Comparison of ENCODE assay signal across 8 cellular contexts in genomic region chr4:142567199-142567598, GRCh38.
DNase-seq lines count a peak whose midpoint lies in the region; FAIRE-seq and TF ChIP-seq lines count a peak whose summit lies in the region.

No MANE protein-coding gene starts in this region.

- no peaks in the 10 kb centered on the region for H3K9me2 ChIP-seq in GM23248 (ENCODE audit: insufficient read depth)

- TF ChIP-seq CTCF in endodermal cell (conservative IDR thresholded peaks at IDR 0.05), result peak; percentile 54

- no peak overlapping the region for H3K4me3 ChIP-seq in GM23248
- no peak overlapping the region for H3K4me3 ChIP-seq in endodermal cell (ENCODE audit: low read length)

- no peak overlapping the region for H3K27ac Mint-ChIP-seq in endodermal cell

- no peaks in the 10 kb centered on the region for H3K36me3 ChIP-seq in GM23248 (ENCODE audit: low read depth)
- no peaks in the 10 kb centered on the region for H3K36me3 ChIP-seq in endodermal cell (ENCODE audit: control insufficient read depth, insufficient read depth, low read length)

- no peaks in the 10 kb centered on the region for H3K9me3 ChIP-seq in GM23248 (ENCODE audit: low read depth)
- no peaks in the 10 kb centered on the region for H3K9me3 ChIP-seq in endodermal cell (ENCODE audit: control insufficient read depth, low read length)

- H3K27me3 ChIP-seq in GM23248 (replicated peaks; ENCODE audit: insufficient read depth) (no peaks in the 10 kb centered on the region), endodermal cell (ENCODE audit: control insufficient read depth, insufficient read depth, low read length, poor library complexity, severe bottlenecking) (peaks cover 6% of the 10 kb centered on the region)

- no peaks in the 10 kb centered on the region for H3K36me3 Mint-ChIP-seq in endodermal cell (ENCODE audit: low read depth)

- FAIRE-seq in GM19239 (lab: Jason Lieb, UNC), result no peak

- peak overlapping the region; percentile 58; the same call in 1 of the 2 replicates for H3K9ac ChIP-seq in GM23248
- no peak overlapping the region for H3K9ac ChIP-seq in endodermal cell (ENCODE audit: extremely low read depth, low read length, poor library complexity, severe bottlenecking)

- H4K20me1 ChIP-seq in GM23248 (ENCODE audit: insufficient read depth), result no peaks in the 10 kb centered on the region

- in situ Hi-C loops in GM23248 (cut with MboI), result no loop called here

- H2AFZ ChIP-seq in GM23248, result peak overlapping the region; percentile 74

- H3K79me2 ChIP-seq in GM23248 (ENCODE audit: insufficient read depth), result no peaks in the 10 kb centered on the region

- H3K4me1 ChIP-seq in GM23248 (ENCODE audit: insufficient read depth), result peaks cover 21% of the 10 kb centered on the region
- H3K4me1 ChIP-seq in endodermal cell (ENCODE audit: control insufficient read depth, insufficient read depth, low read length), result no peaks in the 10 kb centered on the region

- H3K9me3 Mint-ChIP-seq in endodermal cell, result peaks cover 3% of the 10 kb centered on the region

- peak overlapping the region; percentile 86 for H3K4me2 ChIP-seq in GM23248 (ENCODE audit: unreplicated experiment)

- H3F3A ChIP-seq in GM23248 (ENCODE audit: insufficient read depth), result peaks cover 13% of the 10 kb centered on the region

- H3K4me3 Mint-ChIP-seq in endodermal cell, result no peak overlapping the region

- peaks cover 9% of the 10 kb centered on the region for H3K27me3 Mint-ChIP-seq in endodermal cell (ENCODE audit: insufficient read depth)

- DNase-seq in GM23248 (peak; percentile 18), endodermal cell (peak; percentile 72), GM19239 (ENCODE audit: insufficient read length, low spot score) (no peak), NCI-H345 treated with DMSO at 0.1 percent for 48 hours (lab: John Stamatoyannopoulos, UW; ENCODE audit: unreplicated experiment) (no peak), NCI-H1694 (lab: John Stamatoyannopoulos, UW) (no peak), medulla oblongata (ENCODE audit: extremely low spot score) (no peak)
- peak; percentile 72 for DNase-seq in activated CD4-positive, alpha-beta T cell treated with anti-CD3 and anti-CD28 coated beads for 48 hours
- DNase-seq in stimulated activated CD4-positive, alpha-beta T cell treated with anti-CD3 and anti-CD28 coated beads, Interleukin-4, amount 100 ng/mL, for 1 hour, result peak; percentile 43

- 85% methylated on average over 5 of the region's 5 CpGs for WGBS in GM23248 (ENCODE audit: low coverage in 1 of 2, low lambda C conversion rate in 2 of 2, missing lambda C conversion rate in 2 of 2), 2 experiments
- WGBS in endodermal cell (ENCODE audit: insufficient coverage in 1 of 2, insufficient read length in 1 of 2), 2 experiments, result 46% methylated on average over 4 of the region's 5 CpGs; no CpG with 5 or more reads in 1 of the 2 experiments

- H3K4me1 Mint-ChIP-seq in endodermal cell, result peaks cover 19% of the 10 kb centered on the region

- peak overlapping the region; percentile 65; the same call in 1 of the 2 replicates for H3K27ac ChIP-seq in GM23248
- H3K27ac ChIP-seq in endodermal cell (ENCODE audit: low read depth, low read length), result no peak overlapping the region

Comparison
In these comparisons a context has a peak if more than half of its experiments do, and no peak if none do; other contexts are left out.
1. DNase-seq: peak in GM23248 (single experiment), activated CD4-positive, alpha-beta T cell treated with anti-CD3 and anti-CD28 coated beads for 48 hours (single experiment), endodermal cell (single experiment) and stimulated activated CD4-positive, alpha-beta T cell treated with anti-CD3 and anti-CD28 coated beads, Interleukin-4, amount 100 ng/mL, for 1 hour (single experiment); none in GM19239 (single experiment), NCI-H345 treated with DMSO at 0.1 percent for 48 hours (single experiment), NCI-H1694 (single experiment) and medulla oblongata (single experiment).